1 cellular context compared by ENCODE assay signal in the genomic region with DNA sequence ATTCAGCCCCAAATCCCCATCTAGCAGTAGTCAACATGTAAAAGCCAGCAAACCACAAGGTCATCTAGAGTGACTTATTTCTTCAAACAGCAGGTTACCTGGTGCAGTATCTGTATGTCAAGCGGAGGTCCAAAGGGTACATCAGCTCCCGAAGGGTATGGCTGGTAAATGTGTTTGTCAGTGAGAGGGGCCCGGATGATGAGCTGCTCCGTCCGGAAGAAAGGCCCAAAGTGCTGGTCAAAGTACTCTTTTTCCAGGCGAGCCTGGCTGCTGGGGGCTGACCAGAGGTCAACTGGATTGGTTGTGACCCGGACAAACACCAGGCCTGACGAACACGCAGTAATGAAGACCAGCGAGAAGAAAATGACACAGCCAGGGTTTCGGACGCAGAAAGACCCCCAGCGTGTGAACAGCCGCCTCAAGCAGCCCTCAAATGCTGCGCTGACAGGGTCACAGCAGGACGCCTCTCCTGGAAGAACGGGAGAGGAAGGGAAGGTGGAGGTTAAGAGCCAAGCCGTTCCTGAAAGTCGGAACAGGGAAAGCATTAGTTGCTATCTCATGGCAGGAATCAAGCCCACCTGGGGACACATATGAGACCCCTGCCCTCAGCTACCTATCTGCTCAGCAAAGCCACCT.
A peak's percentile ranks its signal among the peaks of the same experiment; 100 is the strongest.
TF ChIP-seq lines count a peak whose summit lies in the region.

No MANE protein-coding gene starts in this region.

TF ChIP-seq in HepG2, 621 proteins besides CTCF, POLR2A, EP300 and RAD21 (continued from another document and continues in another):
- TF ChIP-seq, protein P1, sequence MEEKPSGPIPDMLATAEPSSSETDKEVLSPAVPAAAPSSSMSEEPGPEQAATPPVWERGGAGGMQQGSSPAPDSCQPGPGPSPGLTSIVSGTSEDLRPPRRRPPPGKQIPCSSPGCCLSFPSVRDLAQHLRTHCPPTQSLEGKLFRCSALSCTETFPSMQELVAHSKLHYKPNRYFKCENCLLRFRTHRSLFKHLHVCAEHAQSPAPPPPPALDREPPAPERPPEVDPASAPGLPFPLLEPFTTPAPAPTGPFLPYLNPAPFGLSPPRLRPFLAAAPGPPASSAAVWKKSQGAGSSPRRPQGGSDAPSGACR (CRISPR knock-in tag; IDR thresholded peaks at IDR 0.05), result peak; percentile 78; the same call in 1 of the 2 replicates
- no peak for TF ChIP-seq RARG (CRISPR knock-in tag; IDR thresholded peaks at IDR 0.05; ENCODE audit: low read depth)
- TF ChIP-seq, protein P2, sequence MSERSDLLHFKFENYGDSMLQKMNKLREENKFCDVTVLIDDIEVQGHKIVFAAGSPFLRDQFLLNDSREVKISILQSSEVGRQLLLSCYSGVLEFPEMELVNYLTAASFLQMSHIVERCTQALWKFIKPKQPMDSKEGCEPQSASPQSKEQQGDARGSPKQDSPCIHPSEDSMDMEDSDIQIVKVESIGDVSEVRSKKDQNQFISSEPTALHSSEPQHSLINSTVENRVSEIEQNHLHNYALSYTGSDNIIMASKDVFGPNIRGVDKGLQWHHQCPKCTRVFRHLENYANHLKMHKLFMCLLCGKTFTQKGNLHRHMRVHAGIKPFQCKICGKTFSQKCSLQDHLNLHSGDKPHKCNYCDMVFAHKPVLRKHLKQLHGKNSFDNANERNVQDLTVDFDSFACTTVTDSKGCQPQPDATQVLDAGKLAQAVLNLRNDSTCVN (CRISPR knock-in tag; IDR thresholded peaks at IDR 0.05; ENCODE audit: borderline replicate concordance), result no peak
- TF ChIP-seq PCBP1 (IDR thresholded peaks at IDR 0.05; ENCODE audit: borderline replicate concordance, low read depth, low read length), result no peak
- TF ChIP-seq MXD4 (CRISPR knock-in tag; IDR thresholded peaks at IDR 0.05), result 0 out of 2 replicates have a peak, but pooled peaks have one; percentile 52
- no peak for TF ChIP-seq NPAS2 (CRISPR knock-in tag; IDR thresholded peaks at IDR 0.05; ENCODE audit: borderline replicate concordance)
- TF ChIP-seq NFIB (CRISPR knock-in tag; IDR thresholded peaks at IDR 0.05; ENCODE audit: borderline replicate concordance), result no peak
- TF ChIP-seq ZNF496 (CRISPR knock-in tag; IDR thresholded peaks at IDR 0.05; ENCODE audit: insufficient replicate concordance), result no peak
- peak; percentile 75; the same call in 1 of the 2 replicates for TF ChIP-seq HOXA5 (CRISPR knock-in tag; IDR thresholded peaks at IDR 0.05)
- peak; percentile 38; the same call in 1 of the 2 replicates for TF ChIP-seq CEBPG (CRISPR knock-in tag; IDR thresholded peaks at IDR 0.05)
- 0 out of 2 replicates have a peak, but pooled peaks have one; percentile 31 for TF ChIP-seq ZSCAN25 (CRISPR knock-in tag; IDR thresholded peaks at IDR 0.05)
- no peak for TF ChIP-seq PAF1 (CRISPR knock-in tag; IDR thresholded peaks at IDR 0.05)
- peak; percentile 66; the same call in 1 of the 2 replicates for TF ChIP-seq ZBTB3 (CRISPR knock-in tag; IDR thresholded peaks at IDR 0.05; ENCODE audit: borderline replicate concordance, low read depth)
- TF ChIP-seq ZKSCAN1 (IDR thresholded peaks at IDR 0.05; ENCODE audit: low read length), result no peak
- no peak for TF ChIP-seq HIVEP1 (CRISPR knock-in tag; IDR thresholded peaks at IDR 0.05)
- TF ChIP-seq, protein P3, sequence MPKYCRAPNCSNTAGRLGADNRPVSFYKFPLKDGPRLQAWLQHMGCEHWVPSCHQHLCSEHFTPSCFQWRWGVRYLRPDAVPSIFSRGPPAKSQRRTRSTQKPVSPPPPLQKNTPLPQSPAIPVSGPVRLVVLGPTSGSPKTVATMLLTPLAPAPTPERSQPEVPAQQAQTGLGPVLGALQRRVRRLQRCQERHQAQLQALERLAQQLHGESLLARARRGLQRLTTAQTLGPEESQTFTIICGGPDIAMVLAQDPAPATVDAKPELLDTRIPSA (CRISPR knock-in tag; IDR thresholded peaks at IDR 0.05; ENCODE audit: borderline replicate concordance), result no peak
- TF ChIP-seq PAWR (CRISPR knock-in tag; IDR thresholded peaks at IDR 0.05; ENCODE audit: borderline replicate concordance), result no peak
- TF ChIP-seq HES4 (CRISPR knock-in tag; IDR thresholded peaks at IDR 0.05; ENCODE audit: borderline replicate concordance), result no peak
- TF ChIP-seq, protein P4, sequence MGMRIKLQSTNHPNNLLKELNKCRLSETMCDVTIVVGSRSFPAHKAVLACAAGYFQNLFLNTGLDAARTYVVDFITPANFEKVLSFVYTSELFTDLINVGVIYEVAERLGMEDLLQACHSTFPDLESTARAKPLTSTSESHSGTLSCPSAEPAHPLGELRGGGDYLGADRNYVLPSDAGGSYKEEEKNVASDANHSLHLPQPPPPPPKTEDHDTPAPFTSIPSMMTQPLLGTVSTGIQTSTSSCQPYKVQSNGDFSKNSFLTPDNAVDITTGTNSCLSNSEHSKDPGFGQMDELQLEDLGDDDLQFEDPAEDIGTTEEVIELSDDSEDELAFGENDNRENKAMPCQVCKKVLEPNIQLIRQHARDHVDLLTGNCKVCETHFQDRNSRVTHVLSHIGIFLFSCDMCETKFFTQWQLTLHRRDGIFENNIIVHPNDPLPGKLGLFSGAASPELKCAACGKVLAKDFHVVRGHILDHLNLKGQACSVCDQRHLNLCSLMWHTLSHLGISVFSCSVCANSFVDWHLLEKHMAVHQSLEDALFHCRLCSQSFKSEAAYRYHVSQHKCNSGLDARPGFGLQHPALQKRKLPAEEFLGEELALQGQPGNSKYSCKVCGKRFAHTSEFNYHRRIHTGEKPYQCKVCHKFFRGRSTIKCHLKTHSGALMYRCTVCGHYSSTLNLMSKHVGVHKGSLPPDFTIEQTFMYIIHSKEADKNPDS (CRISPR knock-in tag; IDR thresholded peaks at IDR 0.05), result 0 out of 2 replicates have a peak, but pooled peaks have one; percentile 53
- TF ChIP-seq ZNF33B (CRISPR knock-in tag; IDR thresholded peaks at IDR 0.05), result no peak
- TF ChIP-seq, protein P5, sequence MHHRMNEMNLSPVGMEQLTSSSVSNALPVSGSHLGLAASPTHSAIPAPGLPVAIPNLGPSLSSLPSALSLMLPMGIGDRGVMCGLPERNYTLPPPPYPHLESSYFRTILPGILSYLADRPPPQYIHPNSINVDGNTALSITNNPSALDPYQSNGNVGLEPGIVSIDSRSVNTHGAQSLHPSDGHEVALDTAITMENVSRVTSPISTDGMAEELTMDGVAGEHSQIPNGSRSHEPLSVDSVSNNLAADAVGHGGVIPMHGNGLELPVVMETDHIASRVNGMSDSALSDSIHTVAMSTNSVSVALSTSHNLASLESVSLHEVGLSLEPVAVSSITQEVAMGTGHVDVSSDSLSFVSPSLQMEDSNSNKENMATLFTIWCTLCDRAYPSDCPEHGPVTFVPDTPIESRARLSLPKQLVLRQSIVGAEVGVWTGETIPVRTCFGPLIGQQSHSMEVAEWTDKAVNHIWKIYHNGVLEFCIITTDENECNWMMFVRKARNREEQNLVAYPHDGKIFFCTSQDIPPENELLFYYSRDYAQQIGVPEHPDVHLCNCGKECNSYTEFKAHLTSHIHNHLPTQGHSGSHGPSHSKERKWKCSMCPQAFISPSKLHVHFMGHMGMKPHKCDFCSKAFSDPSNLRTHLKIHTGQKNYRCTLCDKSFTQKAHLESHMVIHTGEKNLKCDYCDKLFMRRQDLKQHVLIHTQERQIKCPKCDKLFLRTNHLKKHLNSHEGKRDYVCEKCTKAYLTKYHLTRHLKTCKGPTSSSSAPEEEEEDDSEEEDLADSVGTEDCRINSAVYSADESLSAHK (CRISPR knock-in tag; IDR thresholded peaks at IDR 0.05; ENCODE audit: borderline replicate concordance), result no peak
- no peak for TF ChIP-seq ZBTB42 (CRISPR knock-in tag; IDR thresholded peaks at IDR 0.05)
- TF ChIP-seq, protein P6, sequence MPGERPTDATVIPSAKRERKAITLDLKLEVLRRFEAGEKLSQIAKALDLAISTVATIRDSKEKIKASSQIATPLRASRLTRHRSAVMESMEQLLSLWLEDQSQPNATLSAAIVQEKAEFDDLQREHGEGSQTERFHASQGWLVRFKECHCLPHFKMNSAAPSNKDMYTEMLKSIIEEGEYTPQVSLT (CRISPR knock-in tag; IDR thresholded peaks at IDR 0.05; ENCODE audit: borderline replicate concordance, low read depth), result no peak
- TF ChIP-seq ZNF331 (CRISPR knock-in tag; IDR thresholded peaks at IDR 0.05), result peak; percentile 83
- no peak for TF ChIP-seq PRMT3 (CRISPR knock-in tag; IDR thresholded peaks at IDR 0.05; ENCODE audit: borderline replicate concordance, low read depth)
- TF ChIP-seq HNF4G (IDR thresholded peaks at IDR 0.05; ENCODE audit: borderline replicate concordance, low read depth, low read length), result peak; percentile 96
- TF ChIP-seq HNF4G (CRISPR knock-in tag; IDR thresholded peaks at IDR 0.05; ENCODE audit: borderline replicate concordance, low read depth), result peak; percentile 100
- peak; percentile 20; the same call in 1 of the 2 replicates for TF ChIP-seq ZFP36L1 (CRISPR knock-in tag; IDR thresholded peaks at IDR 0.05)
- no peak for TF ChIP-seq ZNF773 (CRISPR knock-in tag; IDR thresholded peaks at IDR 0.05; ENCODE audit: borderline replicate concordance)
- peak; percentile 71; the same call in 1 of the 2 replicates for TF ChIP-seq ZFP37 (CRISPR knock-in tag; IDR thresholded peaks at IDR 0.05; ENCODE audit: borderline replicate concordance)
- TF ChIP-seq, protein P7, sequence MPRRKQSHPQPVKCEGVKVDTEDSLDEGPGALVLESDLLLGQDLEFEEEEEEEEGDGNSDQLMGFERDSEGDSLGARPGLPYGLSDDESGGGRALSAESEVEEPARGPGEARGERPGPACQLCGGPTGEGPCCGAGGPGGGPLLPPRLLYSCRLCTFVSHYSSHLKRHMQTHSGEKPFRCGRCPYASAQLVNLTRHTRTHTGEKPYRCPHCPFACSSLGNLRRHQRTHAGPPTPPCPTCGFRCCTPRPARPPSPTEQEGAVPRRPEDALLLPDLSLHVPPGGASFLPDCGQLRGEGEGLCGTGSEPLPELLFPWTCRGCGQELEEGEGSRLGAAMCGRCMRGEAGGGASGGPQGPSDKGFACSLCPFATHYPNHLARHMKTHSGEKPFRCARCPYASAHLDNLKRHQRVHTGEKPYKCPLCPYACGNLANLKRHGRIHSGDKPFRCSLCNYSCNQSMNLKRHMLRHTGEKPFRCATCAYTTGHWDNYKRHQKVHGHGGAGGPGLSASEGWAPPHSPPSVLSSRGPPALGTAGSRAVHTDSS (CRISPR knock-in tag; conservative IDR thresholded peaks at IDR 0.05), result no peak
- no peak; the same call in 1 of the 2 replicates for TF ChIP-seq TRIM24 (CRISPR knock-in tag; IDR thresholded peaks at IDR 0.05)
- no peak for TF ChIP-seq SOX6 (IDR thresholded peaks at IDR 0.05)
- peak; percentile 91 for TF ChIP-seq SOX6 (CRISPR knock-in tag; IDR thresholded peaks at IDR 0.05)
- TF ChIP-seq HNRNPUL1 (IDR thresholded peaks at IDR 0.05; ENCODE audit: low read depth, low read length), result no peak
- TF ChIP-seq, protein P8, sequence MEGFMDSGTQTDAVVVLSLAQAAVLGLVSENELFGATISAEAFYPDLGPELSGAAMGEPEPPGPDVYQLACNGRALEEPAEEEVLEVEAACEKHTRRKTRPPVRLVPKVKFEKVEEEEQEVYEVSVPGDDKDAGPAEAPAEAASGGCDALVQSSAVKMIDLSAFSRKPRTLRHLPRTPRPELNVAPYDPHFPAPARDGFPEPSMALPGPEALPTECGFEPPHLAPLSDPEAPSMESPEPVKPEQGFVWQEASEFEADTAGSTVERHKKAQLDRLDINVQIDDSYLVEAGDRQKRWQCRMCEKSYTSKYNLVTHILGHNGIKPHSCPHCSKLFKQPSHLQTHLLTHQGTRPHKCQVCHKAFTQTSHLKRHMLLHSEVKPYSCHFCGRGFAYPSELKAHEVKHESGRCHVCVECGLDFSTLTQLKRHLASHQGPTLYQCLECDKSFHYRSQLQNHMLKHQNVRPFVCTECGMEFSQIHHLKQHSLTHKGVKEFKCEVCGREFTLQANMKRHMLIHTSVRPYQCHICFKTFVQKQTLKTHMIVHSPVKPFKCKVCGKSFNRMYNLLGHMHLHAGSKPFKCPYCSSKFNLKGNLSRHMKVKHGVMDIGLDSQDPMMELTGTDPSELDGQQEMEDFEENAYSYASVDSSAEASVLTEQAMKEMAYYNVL (CRISPR knock-in tag; IDR thresholded peaks at IDR 0.05; ENCODE audit: borderline replicate concordance), result peak; percentile 78; the same call in 1 of the 2 replicates
- TF ChIP-seq CEBPB (IDR thresholded peaks at IDR 0.05; ENCODE audit: borderline replicate concordance, low read depth, low read length), result no peak
- peak; percentile 82 for TF ChIP-seq HMG20A (CRISPR knock-in tag; IDR thresholded peaks at IDR 0.05; ENCODE audit: borderline replicate concordance)
- TF ChIP-seq, protein P9, sequence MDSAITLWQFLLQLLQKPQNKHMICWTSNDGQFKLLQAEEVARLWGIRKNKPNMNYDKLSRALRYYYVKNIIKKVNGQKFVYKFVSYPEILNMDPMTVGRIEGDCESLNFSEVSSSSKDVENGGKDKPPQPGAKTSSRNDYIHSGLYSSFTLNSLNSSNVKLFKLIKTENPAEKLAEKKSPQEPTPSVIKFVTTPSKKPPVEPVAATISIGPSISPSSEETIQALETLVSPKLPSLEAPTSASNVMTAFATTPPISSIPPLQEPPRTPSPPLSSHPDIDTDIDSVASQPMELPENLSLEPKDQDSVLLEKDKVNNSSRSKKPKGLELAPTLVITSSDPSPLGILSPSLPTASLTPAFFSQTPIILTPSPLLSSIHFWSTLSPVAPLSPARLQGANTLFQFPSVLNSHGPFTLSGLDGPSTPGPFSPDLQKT (CRISPR knock-in tag; IDR thresholded peaks at IDR 0.05; ENCODE audit: borderline replicate concordance), result no peak
- TF ChIP-seq, protein P10, sequence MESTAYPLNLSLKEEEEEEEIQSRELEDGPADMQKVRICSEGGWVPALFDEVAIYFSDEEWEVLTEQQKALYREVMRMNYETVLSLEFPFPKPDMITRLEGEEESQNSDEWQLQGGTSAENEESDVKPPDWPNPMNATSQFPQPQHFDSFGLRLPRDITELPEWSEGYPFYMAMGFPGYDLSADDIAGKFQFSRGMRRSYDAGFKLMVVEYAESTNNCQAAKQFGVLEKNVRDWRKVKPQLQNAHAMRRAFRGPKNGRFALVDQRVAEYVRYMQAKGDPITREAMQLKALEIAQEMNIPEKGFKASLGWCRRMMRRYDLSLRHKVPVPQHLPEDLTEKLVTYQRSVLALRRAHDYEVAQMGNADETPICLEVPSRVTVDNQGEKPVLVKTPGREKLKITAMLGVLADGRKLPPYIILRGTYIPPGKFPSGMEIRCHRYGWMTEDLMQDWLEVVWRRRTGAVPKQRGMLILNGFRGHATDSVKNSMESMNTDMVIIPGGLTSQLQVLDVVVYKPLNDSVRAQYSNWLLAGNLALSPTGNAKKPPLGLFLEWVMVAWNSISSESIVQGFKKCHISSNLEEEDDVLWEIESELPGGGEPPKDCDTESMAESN (CRISPR knock-in tag; conservative IDR thresholded peaks at IDR 0.05), result no peak
- no peak for TF ChIP-seq ZNF724P (CRISPR knock-in tag; IDR thresholded peaks at IDR 0.05; ENCODE audit: borderline replicate concordance)
- TF ChIP-seq ZNF317 (CRISPR knock-in tag; IDR thresholded peaks at IDR 0.05), result 0 out of 2 replicates have a peak, but pooled peaks have one; percentile 71
- TF ChIP-seq TGIF2 (CRISPR knock-in tag; IDR thresholded peaks at IDR 0.05), result no peak
